Comparison of ENCODE assay signal across 1 cellular context in genomic region chr2:84876369-84876768, GRCh38.
TF ChIP-seq lines count a peak whose summit lies in the region.

No MANE protein-coding gene starts in this region.

TF ChIP-seq in HEK293, 187 proteins besides CTCF, POLR2A, EP300 and RAD21:
- TF ChIP-seq ZNF677 (tag by site-specific recombination; IDR thresholded peaks at IDR 0.05) (peak; percentile 94), TCF7L2 (IDR thresholded peaks at IDR 0.05; ENCODE audit: borderline replicate concordance, low read depth, low read length) (no peak)
